In genomic region chr3:14432996-14433572, GRCh38 we compare ENCODE assay signal across 9 cellular contexts. TPM values are rescaled to one million over a fixed set of nuclear protein-coding genes. Genes with fewer than 3 reads are reported as not detected.
A peak's percentile ranks its signal among the peaks of the same experiment; 100 is the strongest.
DNase-seq lines count a peak whose midpoint lies in the region; ATAC-seq and TF ChIP-seq lines count a peak whose summit lies in the region.
"Had no signal": no experiment of that assay in that cellular context is flagged by ENCODE, and none has a peak within 500 bp of the region (broad histone marks: within the 10 kb centered on the region; RNA-seq: fewer than 3 reads in every experiment).

No MANE protein-coding gene starts in this region.

- H3F3A ChIP-seq in OCI-LY1 (ENCODE audit: insufficient read depth, low read length) (no peaks in the 10 kb centered on the region; the same call in 1 of the 2 replicates), smooth muscle cell (ENCODE audit: low read depth) (peaks cover 3% of the 10 kb centered on the region)

- H3K4me1 Mint-ChIP-seq in endodermal cell = peaks cover 28% of the 10 kb centered on the region

- no peaks in the 10 kb centered on the region for H3K27me3 ChIP-seq in OCI-LY1 (ENCODE audit: insufficient read depth, low read length)
- no peaks in the 10 kb centered on the region for H3K27me3 ChIP-seq in endodermal cell (ENCODE audit: control insufficient read depth, insufficient read depth, low read length, poor library complexity, severe bottlenecking)
- no peaks in the 10 kb centered on the region for H3K27me3 ChIP-seq in smooth muscle cell (ENCODE audit: low read depth)

- H3K4me2 ChIP-seq in OCI-LY1 (ENCODE audit: low read length) = peak overlapping the region; percentile 71
- H3K4me2 ChIP-seq in smooth muscle cell = peak overlapping the region; percentile 69

- no peaks in the 10 kb centered on the region for H3K36me3 Mint-ChIP-seq in endodermal cell (ENCODE audit: low read depth)

- H3K4me3 ChIP-seq in OCI-LY1 (ENCODE audit: low read depth, low read length, poor library complexity, severe bottlenecking) = peak overlapping the region; percentile 51
- no peak overlapping the region for H3K4me3 ChIP-seq in endodermal cell (ENCODE audit: low read length)
- no peak overlapping the region for H3K4me3 ChIP-seq in smooth muscle cell
- H3K4me3 ChIP-seq in foreskin fibroblast (ENCODE audit: low read depth in 1 of 2, low read length in 2 of 2) = no peak overlapping the region

- H3K9ac ChIP-seq in OCI-LY1 (ENCODE audit: low read length) (peak overlapping the region; percentile 66), endodermal cell (ENCODE audit: extremely low read depth, low read length, poor library complexity, severe bottlenecking) (peak overlapping the region; percentile 20), smooth muscle cell (ENCODE audit: low read depth) (peak overlapping the region; percentile 72)

- H4K20me1 ChIP-seq in OCI-LY1 (ENCODE audit: insufficient read depth, low read length) (no peaks in the 10 kb centered on the region), smooth muscle cell (ENCODE audit: low read depth) (no peaks in the 10 kb centered on the region)

- 92% methylated on average over 8 to 13 of the region's 13 CpGs for WGBS in endodermal cell (ENCODE audit: insufficient coverage in 1 of 2, insufficient read length in 1 of 2), 2 experiments
- WGBS in smooth muscle cell (ENCODE audit: low lambda C conversion rate) = 88% methylated on average over 12 of the region's 13 CpGs

- no peaks in the 10 kb centered on the region for H3K27me3 Mint-ChIP-seq in endodermal cell (ENCODE audit: insufficient read depth)

- H3K9me2 ChIP-seq in OCI-LY1 (ENCODE audit: low read depth, low read length) = no peaks in the 10 kb centered on the region

- H2AFZ ChIP-seq in OCI-LY1 (ENCODE audit: low read length) (no peak overlapping the region), smooth muscle cell (ENCODE audit: low read depth) (no peak overlapping the region)

- H3K9me3 ChIP-seq in OCI-LY1 (ENCODE audit: low read length) (no peaks in the 10 kb centered on the region), endodermal cell (ENCODE audit: control insufficient read depth, low read length) (no peaks in the 10 kb centered on the region), smooth muscle cell (replicated peaks; ENCODE audit: low read depth) (no peaks in the 10 kb centered on the region)

- H3K4me1 ChIP-seq in OCI-LY1 (ENCODE audit: insufficient read depth, low read length, severe bottlenecking) (peaks cover 78% of the 10 kb centered on the region), endodermal cell (ENCODE audit: control insufficient read depth, insufficient read depth, low read length) (peaks cover 7% of the 10 kb centered on the region), smooth muscle cell (ENCODE audit: low read depth) (peaks cover 6% of the 10 kb centered on the region)

- H3K79me2 ChIP-seq in OCI-LY1 (ENCODE audit: insufficient read depth, low read length) (no peaks in the 10 kb centered on the region), smooth muscle cell (ENCODE audit: low read depth) (peaks cover 11% of the 10 kb centered on the region)

- H3K27ac Mint-ChIP-seq in endodermal cell = no peak overlapping the region

- TF ChIP-seq CTCF in OCI-LY1 (IDR thresholded peaks at IDR 0.05; ENCODE audit: low read length) (no peak), endodermal cell (conservative IDR thresholded peaks at IDR 0.05) (no peak), smooth muscle cell (IDR thresholded peaks at IDR 0.05; ENCODE audit: borderline replicate concordance, insufficient read depth, poor library complexity, severe bottlenecking) (no peak), foreskin fibroblast (IDR thresholded peaks at IDR 0.05; ENCODE audit: low read depth, low read length) (no peak)

- no peak overlapping the region for H3K4me3 Mint-ChIP-seq in endodermal cell

- ATAC-seq in HG03521 (IDR thresholded peaks at IDR 0.05; ENCODE audit: unreplicated experiment) = no peak

- no peaks in the 10 kb centered on the region for H3K36me3 ChIP-seq in OCI-LY1 (ENCODE audit: insufficient read depth, low read length)
- no peaks in the 10 kb centered on the region for H3K36me3 ChIP-seq in endodermal cell (ENCODE audit: control insufficient read depth, insufficient read depth, low read length)
- H3K36me3 ChIP-seq in smooth muscle cell (ENCODE audit: low read depth) = no peaks in the 10 kb centered on the region

- H3K27ac ChIP-seq in OCI-LY1 (ENCODE audit: low read depth, low read length, poor library complexity, severe bottlenecking) = peak overlapping the region; percentile 96
- H3K27ac ChIP-seq in endodermal cell (ENCODE audit: low read depth, low read length) = no peak overlapping the region
- H3K27ac ChIP-seq in smooth muscle cell (ENCODE audit: low read depth) = peak overlapping the region; percentile 87

- H3K9me3 Mint-ChIP-seq in endodermal cell = no peaks in the 10 kb centered on the region

- DNase-seq in NCI-H510A treated with DMSO at 0.1 percent for 48 hours (lab: John Stamatoyannopoulos, UW) (peak; percentile 22), NCI-H510A (lab: John Stamatoyannopoulos, UW) (no peak), endodermal cell (no peak), smooth muscle cell (lab: John Stamatoyannopoulos, UW; ENCODE audit: unreplicated experiment) (no peak), foreskin fibroblast (no peak), dedifferentiated amniotic fluid mesenchymal stem cell (ENCODE audit: extremely low spot score) (no peak)
- DNase-seq: glutamatergic neuron had no signal

RNA-seq across cellular contexts. Expression of gene SLC6A6, which starts 30.7 kb away (rescaled TPM):
- total RNA-seq in endodermal cell (10 to 100 TPM; 43.1 to 56.5 TPM), smooth muscle cell (11.7 and 13.9 TPM in 2 replicates)
- 25.6 TPM for polyA plus RNA-seq in endodermal cell (2013, experiment 1 of 2)
- polyA plus RNA-seq in endodermal cell (2013, experiment 2 of 2) = 24.6 TPM
- 8.5 and 9.4 TPM in 2 replicates for polyA plus RNA-seq in smooth muscle cell

Comparison
In these comparisons a context has a peak if more than half of its experiments do, and no peak if none do; other contexts are left out.
1. H3K9ac ChIP-seq: peak in every context shown above with its lines; median percentile 72 in smooth muscle cell; 66 in OCI-LY1; 20 in endodermal cell.